9 cellular contexts compared by ENCODE assay signal in the genomic region with DNA sequence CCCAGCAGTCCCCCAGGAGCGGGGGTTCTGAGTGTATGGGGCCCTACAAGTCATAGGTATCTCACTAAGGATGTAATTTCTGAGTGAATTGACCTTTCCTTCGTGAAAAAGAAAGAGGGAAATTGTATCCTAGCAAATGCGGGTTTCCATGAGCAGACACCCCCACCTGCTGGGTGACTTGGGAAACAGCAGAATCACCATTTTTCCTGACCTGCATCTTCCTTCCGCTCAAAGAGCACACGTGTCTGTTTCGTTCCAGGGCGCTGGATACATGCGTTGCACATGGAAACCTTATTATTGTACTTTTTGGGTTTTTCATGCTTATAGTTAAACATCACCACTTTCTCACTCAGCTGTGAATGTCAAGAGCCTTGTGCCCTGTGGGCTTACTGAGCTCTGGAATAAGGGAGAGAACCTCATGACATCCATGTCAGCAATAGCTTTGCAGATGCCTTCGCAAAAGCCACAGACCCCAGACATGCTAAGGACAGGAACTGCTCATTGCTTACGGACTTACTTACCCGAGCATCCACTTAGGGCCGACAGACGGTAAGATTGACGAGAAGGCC.
DNase-seq lines count a peak whose midpoint lies in the region; ATAC-seq and TF ChIP-seq lines count a peak whose summit lies in the region.
"Had no signal": no experiment of that assay in that cellular context is flagged by ENCODE, and none has a peak within 500 bp of the region (broad histone marks: within the 10 kb centered on the region; RNA-seq: fewer than 3 reads in every experiment).

No MANE protein-coding gene starts in this region.

- H3K27me3 ChIP-seq in OCI-LY3 (ENCODE audit: low read depth, low read length) (no peaks in the 10 kb centered on the region), body of pancreas (no peaks in the 10 kb centered on the region), stomach (peaks cover 0 to 28% (median 7%) of the 10 kb centered on the region in 3 donors)

- DNase-seq in COLO829 (ENCODE audit: low spot score), result peak; percentile 58
- no peak for DNase-seq in HFF-Myc (ENCODE audit: extremely low read depth, low read depth)
- peak; percentile 36 to 59 (median 48) for DNase-seq in body of pancreas
- peak; percentile 65 for DNase-seq in kidney tubule cell (ENCODE audit: low spot score)
- DNase-seq in stomach, result no peak
- no peak for DNase-seq in GDM1 (lab: John Stamatoyannopoulos, UW)
- no peak for DNase-seq in coronary artery (ENCODE audit: low spot score)

- H3K4me1 ChIP-seq in OCI-LY3 (ENCODE audit: low read length) (peaks cover 6% of the 10 kb centered on the region), body of pancreas (peaks cover 12% of the 10 kb centered on the region), stomach (peaks cover 0 to 22% (median 10%) of the 10 kb centered on the region in 4 donors)

- H3K4me3 ChIP-seq in HFF-Myc (replicated peaks; ENCODE audit: low read depth, low read length), result no peak overlapping the region
- no peak overlapping the region for H3K4me3 ChIP-seq in OCI-LY3 (ENCODE audit: low read length)
- no peak overlapping the region for H3K4me3 ChIP-seq in body of pancreas
- H3K4me3 ChIP-seq in stomach, result no peak overlapping the region
- no peak overlapping the region for H3K4me3 ChIP-seq in coronary artery

- no peak overlapping the region for H3K9ac ChIP-seq in OCI-LY3 (ENCODE audit: low read length)

- TF ChIP-seq CTCF in HFF-Myc (IDR thresholded peaks at IDR 0.05; ENCODE audit: low read depth, low read length, missing control alignments), result peak; percentile 82
- TF ChIP-seq CTCF in OCI-LY3 (IDR thresholded peaks at IDR 0.05; ENCODE audit: low read depth, low read length), result peak; percentile 88
- TF ChIP-seq CTCF in body of pancreas (IDR thresholded peaks at IDR 0.05), result peak; percentile 71 to 92 (median 89)
- peak in 5 of 7 experiments; percentile 61 to 77 (median 72) for TF ChIP-seq CTCF in stomach (IDR thresholded peaks at IDR 0.05)
- TF ChIP-seq CTCF in coronary artery (IDR thresholded peaks at IDR 0.05), result no peak

- peak overlapping the region; percentile 48 for H3K4me2 ChIP-seq in OCI-LY3 (ENCODE audit: low read length)

- no peaks in the 10 kb centered on the region for H3K79me2 ChIP-seq in OCI-LY3 (ENCODE audit: low read length)

- TF ChIP-seq EP300 in stomach (IDR thresholded peaks at IDR 0.05), result no peak

- peak overlapping the region; percentile 47; the same call in 1 of the 2 replicates for H2AFZ ChIP-seq in OCI-LY3 (ENCODE audit: low read depth, low read length)

- H3K27ac ChIP-seq in OCI-LY3 (ENCODE audit: low read length) (no peak overlapping the region), body of pancreas (no peak overlapping the region), stomach (no peak overlapping the region), coronary artery (no peak overlapping the region)
- H3K27ac ChIP-seq: neutrophil had no signal

- no peaks in the 10 kb centered on the region for H3K36me3 ChIP-seq in OCI-LY3 (replicated peaks; ENCODE audit: low read depth, low read length)
- no peaks in the 10 kb centered on the region for H3K36me3 ChIP-seq in body of pancreas (replicated peaks in 1 of 2; ENCODE audit: insufficient read depth in 1 of 2, low read depth in 2 of 2)
- no peaks in the 10 kb centered on the region for H3K36me3 ChIP-seq in stomach
- H3K36me3 ChIP-seq: neutrophil had no signal

- peak; percentile 47 for ATAC-seq in body of pancreas

- H3K9me3 ChIP-seq in OCI-LY3 (ENCODE audit: insufficient read depth, low read length) (no peaks in the 10 kb centered on the region), body of pancreas (no peaks in the 10 kb centered on the region), stomach (no peaks in the 10 kb centered on the region)
- H3K9me3 ChIP-seq: neutrophil had no signal

- intact Hi-C loops in body of pancreas (cut with DNase I) (loop anchor here (5.0 to 10.0 kb wide), 3 partner anchors 591 to 831 kb away; partner anchors contain the start of gene SNTG2), stomach (cut with DNase I; ENCODE audit: low total_unique reads) (loop anchor here (10.0 kb wide), 2 partner anchors 691 to 831 kb away; no protein-coding TSS in a partner anchor)

- TF ChIP-seq POLR2A in body of pancreas (IDR thresholded peaks at IDR 0.05) (no peak), stomach (IDR thresholded peaks at IDR 0.05) (no peak)

- 12 to 18% methylated on average over 14 of the region's 14 CpGs for WGBS in body of pancreas, 2 donors
- 27 to 29% (median 28%) methylated on average over 14 of the region's 14 CpGs for WGBS in stomach, 5 donors

- no peaks in the 10 kb centered on the region for H4K20me1 ChIP-seq in OCI-LY3 (ENCODE audit: insufficient read depth, low read length)

Comparison
In these comparisons a context has a peak if more than half of its experiments do, and no peak if none do; other contexts are left out.
1. DNase-seq: peak in COLO829 (single experiment), body of pancreas (4 of 4) and kidney tubule cell (single experiment); none in HFF-Myc (single experiment), stomach (single experiment), GDM1 (single experiment) and coronary artery (single experiment).